ENCODE assay signal across 8 cellular contexts in genomic region chr19:30799854-30800755, GRCh38.
DNase-seq lines count a peak whose midpoint lies in the region; TF ChIP-seq lines count a peak whose summit lies in the region.

No MANE protein-coding gene starts in this region.

- DNase-seq in AG04450 (ENCODE audit: low read depth, low spot score) (no peak), HAP-1 (ENCODE audit: low spot score in 2 of 2) (peak; percentile 23 to 79), fibroblast of mammary gland (ENCODE audit: low read depth) (no peak), nucleus accumbens (lab: John Stamatoyannopoulos, UW) (peak in 29 of 56 donors; percentile 1 to 51 (median 7)), NCI-H1092 (lab: John Stamatoyannopoulos, UW) (no peak), NCI-H187 (lab: John Stamatoyannopoulos, UW) (no peak), UCSD-AML1 (lab: John Stamatoyannopoulos, UW; ENCODE audit: unreplicated experiment) (no peak)

- H3K9me3 ChIP-seq in AG04450 (ENCODE audit: control insufficient read depth, insufficient read depth, low read length), result no peaks in the 10 kb centered on the region
- H3K9me3 ChIP-seq in HAP-1, result no peaks in the 10 kb centered on the region

- no peaks in the 10 kb centered on the region for H3K36me3 ChIP-seq in HAP-1 (replicated peaks)

- H3K4me1 ChIP-seq in HAP-1, result peaks cover 12% of the 10 kb centered on the region

- CTCF ChIA-PET in AG04450 (lab: Charles Lee), result interaction anchor here (0.7 to 1.2 kb wide), 4 partner anchors 9 to 1424 kb away, joined by 3 to 6 read pairs (median 4); no protein-coding TSS in a partner anchor

- H3K27me3 ChIP-seq in AG04450 (ENCODE audit: control insufficient read depth, insufficient read depth, low read length) (no peaks in the 10 kb centered on the region), HAP-1 (ENCODE audit: low read depth) (peaks cover 4% of the 10 kb centered on the region; the same call in 1 of the 2 replicates)

- in situ Hi-C loops in HAP-1 (cut with MboI; ENCODE audit: low sequenced_read_pairs), result no loop called here

- H3K4me3 ChIP-seq in AG04450 (ENCODE audit: low read depth, low read length) (no peak overlapping the region), HAP-1 (no peak overlapping the region), WI38 (ENCODE audit: low read depth, low read length) (no peak overlapping the region), fibroblast of mammary gland (ENCODE audit: control insufficient read depth, low read depth, low read length) (no peak overlapping the region)

- POLR2A ChIA-PET in AG04450 (lab: Yijun Ruan, JAX), result no interaction called here

- TF ChIP-seq CTCF in AG04450 (IDR thresholded peaks at IDR 0.05; ENCODE audit: low read depth, low read length) (peak; percentile 69), WI38 (IDR thresholded peaks at IDR 0.05; ENCODE audit: low read depth, low read length) (peak; percentile 19; the same call in 1 of the 2 replicates), fibroblast of mammary gland (conservative IDR thresholded peaks at IDR 0.05; ENCODE audit: control insufficient read depth, insufficient read depth, low read depth, low read length) (peak; percentile 40)

- H3K27ac ChIP-seq in AG04450 (ENCODE audit: low read depth, low read length), result no peak overlapping the region

Comparison
In these comparisons a context has a peak if more than half of its experiments do, and no peak if none do; other contexts are left out.
1. DNase-seq: peak in HAP-1 (2 of 2) and nucleus accumbens (29 of 56); none in AG04450 (single experiment), fibroblast of mammary gland (single experiment), NCI-H1092 (single experiment), NCI-H187 (0 of 2) and UCSD-AML1 (single experiment).
2. CTCF ChIP-seq: peak in every context shown above with its lines; median percentile 69 in AG04450; 40 in fibroblast of mammary gland; 19 in WI38.